In genomic region chr11:126343051-126343450, GRCh38 we compare ENCODE assay signal across 1 cellular context.
TF ChIP-seq lines count a peak whose summit lies in the region.

No MANE protein-coding gene starts in this region.

TF ChIP-seq in HepG2, 621 proteins besides CTCF, POLR2A, EP300 and RAD21:
- no peak for TF ChIP-seq NFAT5 (CRISPR knock-in tag; IDR thresholded peaks at IDR 0.05)
- TF ChIP-seq REL (CRISPR knock-in tag; conservative IDR thresholded peaks at IDR 0.05): no peak
- TF ChIP-seq ZNF615 (CRISPR knock-in tag; IDR thresholded peaks at IDR 0.05; ENCODE audit: borderline replicate concordance): no peak
- TF ChIP-seq ETS1 (CRISPR knock-in tag; IDR thresholded peaks at IDR 0.05): no peak
- no peak for TF ChIP-seq TEF (CRISPR knock-in tag; IDR thresholded peaks at IDR 0.05)
- no peak for TF ChIP-seq ZNF30 (CRISPR knock-in tag; IDR thresholded peaks at IDR 0.05)
- TF ChIP-seq AGO2 (optimal IDR thresholded peaks at IDR 0.05; ENCODE audit: low read depth, low read length): peak; percentile 25
